8 cellular contexts compared by ENCODE assay signal in the genomic region with DNA sequence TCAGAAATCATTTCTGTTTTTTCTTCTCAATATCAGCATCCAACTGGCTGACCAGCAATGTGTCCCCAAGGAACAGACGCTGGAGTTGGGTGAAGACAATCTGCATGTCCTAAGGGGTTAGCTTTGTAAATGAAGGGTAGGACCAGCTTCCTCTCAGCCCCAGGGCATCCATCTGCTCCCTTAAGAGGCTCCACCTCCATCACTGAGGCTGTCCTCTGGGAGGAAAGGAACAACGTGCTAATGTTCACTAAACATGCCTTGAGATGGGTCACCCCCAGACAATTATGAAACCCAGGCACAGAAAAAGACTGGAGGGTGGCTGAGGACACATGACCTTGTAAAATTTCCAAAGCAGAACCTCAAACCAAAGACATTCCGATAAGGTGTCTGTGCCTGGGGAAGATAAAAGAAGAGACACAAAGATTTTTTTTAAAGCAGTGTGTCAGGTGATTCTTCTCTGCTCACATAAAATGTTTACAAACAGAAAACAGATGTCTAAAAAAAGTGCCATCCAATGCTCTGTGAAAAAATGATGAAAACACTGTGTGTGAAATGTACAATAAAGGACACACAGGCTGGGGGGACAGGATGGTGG. TPM values are rescaled to one million over a fixed set of nuclear protein-coding genes. Genes with fewer than 3 reads are reported as not detected.
A peak's percentile ranks its signal among the peaks of the same experiment; 100 is the strongest.
DNase-seq lines count a peak whose midpoint lies in the region; ATAC-seq, FAIRE-seq and TF ChIP-seq lines count a peak whose summit lies in the region.

No MANE protein-coding gene starts in this region.

- H3K79me2 ChIP-seq in OCI-LY1 (ENCODE audit: insufficient read depth, low read length) = peaks cover 36% of the 10 kb centered on the region

- no peak for ATAC-seq in HG03520 (IDR thresholded peaks at IDR 0.05; ENCODE audit: unreplicated experiment)
- no peak for ATAC-seq in GM18502 (IDR thresholded peaks at IDR 0.05; ENCODE audit: poor library complexity, unreplicated experiment)

- no peaks in the 10 kb centered on the region for H3K9me3 Mint-ChIP-seq in endodermal cell

- H3K4me1 ChIP-seq in OCI-LY1 (ENCODE audit: insufficient read depth, low read length, severe bottlenecking) (peaks cover 29% of the 10 kb centered on the region), endodermal cell (ENCODE audit: control insufficient read depth, insufficient read depth, low read length) (peaks cover 4% of the 10 kb centered on the region), ovary (ENCODE audit: insufficient read depth) (peaks cover 3% of the 10 kb centered on the region)

- H3K9me3 ChIP-seq in OCI-LY1 (ENCODE audit: low read length) (peaks cover 20% of the 10 kb centered on the region), endodermal cell (ENCODE audit: control insufficient read depth, low read length) (no peaks in the 10 kb centered on the region), ovary (no peaks in the 10 kb centered on the region)

- H3K36me3 ChIP-seq in OCI-LY1 (ENCODE audit: insufficient read depth, low read length) (peaks cover 43% of the 10 kb centered on the region), endodermal cell (ENCODE audit: control insufficient read depth, insufficient read depth, low read length) (peaks cover 4% of the 10 kb centered on the region), ovary (no peaks in the 10 kb centered on the region)

- TF ChIP-seq CTCF in D721Med (IDR thresholded peaks at IDR 0.05; ENCODE audit: insufficient read depth, missing control alignments) (no peak), OCI-LY1 (IDR thresholded peaks at IDR 0.05; ENCODE audit: low read length) (no peak), endodermal cell (conservative IDR thresholded peaks at IDR 0.05) (no peak), ovary (IDR thresholded peaks at IDR 0.05) (no peak)

- 59 to 100% methylated on average over 1 to 3 of the region's 3 CpGs for WGBS in endodermal cell (ENCODE audit: insufficient coverage in 1 of 2, insufficient read length in 1 of 2), 2 experiments
- 42 to 46% (median 45%) methylated on average over 3 of the region's 3 CpGs for WGBS in ovary, 3 donors

- H3K9me2 ChIP-seq in OCI-LY1 (ENCODE audit: low read depth, low read length) = no peaks in the 10 kb centered on the region

- H3K4me1 Mint-ChIP-seq in endodermal cell = peaks cover 21% of the 10 kb centered on the region

- TF ChIP-seq POLR2A in ovary (IDR thresholded peaks at IDR 0.05) = no peak

- peak overlapping the region; percentile 85 for H3K4me3 Mint-ChIP-seq in endodermal cell

- H3K27ac ChIP-seq in OCI-LY1 (ENCODE audit: low read depth, low read length, poor library complexity, severe bottlenecking) = peak overlapping the region; percentile 5
- no peak overlapping the region for H3K27ac ChIP-seq in endodermal cell (ENCODE audit: low read depth, low read length)
- no peak overlapping the region for H3K27ac ChIP-seq in ovary

- peaks cover 2% of the 10 kb centered on the region for H3K27me3 Mint-ChIP-seq in endodermal cell (ENCODE audit: insufficient read depth)

- H3K4me3 ChIP-seq in OCI-LY1 (ENCODE audit: low read depth, low read length, poor library complexity, severe bottlenecking) (peak overlapping the region; percentile 80), endodermal cell (ENCODE audit: low read length) (peak overlapping the region; percentile 97), ovary (peak overlapping the region; percentile 84)

- H4K20me1 ChIP-seq in OCI-LY1 (ENCODE audit: insufficient read depth, low read length) = no peaks in the 10 kb centered on the region

- H3K27me3 ChIP-seq in OCI-LY1 (ENCODE audit: insufficient read depth, low read length) = no peaks in the 10 kb centered on the region
- no peaks in the 10 kb centered on the region for H3K27me3 ChIP-seq in endodermal cell (ENCODE audit: control insufficient read depth, insufficient read depth, low read length, poor library complexity, severe bottlenecking)
- no peaks in the 10 kb centered on the region for H3K27me3 ChIP-seq in ovary

- peak overlapping the region; percentile 84 for H3K27ac Mint-ChIP-seq in endodermal cell

- peaks cover 16% of the 10 kb centered on the region for H3K36me3 Mint-ChIP-seq in endodermal cell (ENCODE audit: low read depth)

- DNase-seq in D721Med (ENCODE audit: insufficient read length, low spot score) (no peak), endodermal cell (no peak), ovary (no peak), GDM1 (lab: John Stamatoyannopoulos, UW) (no peak), anterior cingulate cortex (lab: John Stamatoyannopoulos, UW) (no peak)

- no peaks in the 10 kb centered on the region for H3F3A ChIP-seq in OCI-LY1 (ENCODE audit: insufficient read depth, low read length)

- no peak for TF ChIP-seq EP300 in ovary (IDR thresholded peaks at IDR 0.05)

- H3K9ac ChIP-seq in OCI-LY1 (ENCODE audit: low read length) = peak overlapping the region; percentile 73
- peak overlapping the region; percentile 71 for H3K9ac ChIP-seq in endodermal cell (ENCODE audit: extremely low read depth, low read length, poor library complexity, severe bottlenecking)

- no peak overlapping the region for H2AFZ ChIP-seq in OCI-LY1 (ENCODE audit: low read length)

- intact Hi-C loops in ovary (cut with DNase I) = loop anchor here in 1 of 4 donors (5.0 kb wide), 1 partner anchor 632 kb away; no protein-coding TSS in a partner anchor

- peak; percentile 44 for FAIRE-seq in D721Med (lab: Jason Lieb, UNC)

- peak overlapping the region; percentile 99 for H3K4me2 ChIP-seq in OCI-LY1 (ENCODE audit: low read length)

RNA-seq across cellular contexts. Expression of a gene that starts 37.6 kb away (rescaled TPM):
- 100 to 1,000 TPM in 1 of 2 donors, 10 to 100 TPM in 1; 93.3 to 101 TPM for total RNA-seq in endodermal cell
- 23.5 TPM for polyA plus RNA-seq in endodermal cell (2013, experiment 1 of 2)
- 28.3 TPM for polyA plus RNA-seq in endodermal cell (2013, experiment 2 of 2)
- 10 to 100 TPM; 33.3 to 94.6 (median 61.0) TPM for total RNA-seq in ovary
- polyA plus RNA-seq in ovary = 1 to 10 TPM; 3.4 to 4.0 TPM

RNA-seq across cellular contexts. Expression of a gene that starts 46.5 kb away (rescaled TPM):
- total RNA-seq in endodermal cell (not detected), ovary (not detected)
- polyA plus RNA-seq in endodermal cell (2013, experiment 1 of 2) = not detected
- not detected for polyA plus RNA-seq in endodermal cell (2013, experiment 2 of 2)
- not detected for polyA plus RNA-seq in ovary
